ENCODE assay signal across 23 cellular contexts in the genomic region with DNA sequence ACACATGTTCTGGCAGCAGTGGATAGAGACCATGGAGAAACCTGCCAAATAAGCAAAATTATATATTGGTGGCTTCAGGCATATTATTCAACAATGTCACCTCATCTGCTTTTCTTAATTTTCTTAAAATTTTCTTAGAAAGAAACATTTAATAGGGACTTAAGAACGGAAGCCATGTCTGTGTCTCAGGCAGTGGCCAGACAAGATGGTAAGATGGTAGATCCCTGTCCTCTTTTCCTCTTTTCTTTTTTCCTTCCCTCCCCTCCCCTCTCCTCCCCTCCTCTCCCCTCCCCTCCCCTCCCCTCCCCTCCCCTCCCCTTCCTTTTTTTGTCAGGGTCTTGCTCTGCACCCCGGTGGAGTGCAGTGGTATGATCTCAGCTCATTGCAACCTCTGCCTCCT. TPM values are rescaled to one million over a fixed set of nuclear protein-coding genes. Genes with fewer than 3 reads are reported as not detected.
DNase-seq lines count a peak whose midpoint lies in the region; ATAC-seq, FAIRE-seq and TF ChIP-seq lines count a peak whose summit lies in the region.
"Had no signal": no experiment of that assay in that cellular context is flagged by ENCODE, and none has a peak within 500 bp of the region (broad histone marks: within the 10 kb centered on the region; RNA-seq: fewer than 3 reads in every experiment).

No MANE protein-coding gene starts in this region.

- 0 out of 2 replicates have a peak overlapping the region, but pooled peaks have one; percentile 1 for H2BK15ac ChIP-seq in H1 (ENCODE audit: low read length)

- H3K36me3 ChIP-seq in left ventricle myocardium inferior: no peaks in the 10 kb centered on the region
- no peaks in the 10 kb centered on the region for H3K36me3 ChIP-seq in HepG2 (replicated peaks in 1 of 2; ENCODE audit: control insufficient read depth in 1 of 2, insufficient read depth in 2 of 2, low read length in 2 of 2)
- no peaks in the 10 kb centered on the region for H3K36me3 ChIP-seq in right lobe of liver
- H3K36me3 ChIP-seq in H1 (ENCODE audit: control insufficient read depth in 2 of 4, insufficient read depth in 4 of 4, low read length in 3 of 4): no peaks in the 10 kb centered on the region
- no peaks in the 10 kb centered on the region for H3K36me3 ChIP-seq in suprapubic skin
- H3K36me3 ChIP-seq: BLaER1 had no signal

- H3K56ac ChIP-seq in H1 (replicated peaks; ENCODE audit: insufficient read length, low read depth, low read length): no peak overlapping the region

- H3K79me2 ChIP-seq in HepG2 (ENCODE audit: insufficient read depth, low read length): no peaks in the 10 kb centered on the region
- no peaks in the 10 kb centered on the region for H3K79me2 ChIP-seq in H1 (ENCODE audit: control insufficient read depth in 1 of 2, insufficient read depth in 2 of 2, low read length in 2 of 2)

- H2AK5ac ChIP-seq in H1 (ENCODE audit: low read depth, low read length): no peak overlapping the region

- no peak overlapping the region for H4K5ac ChIP-seq in H1 (ENCODE audit: insufficient read length, low read depth, low read length)

- H3K27me3 ChIP-seq in left ventricle myocardium inferior (ENCODE audit: low read depth) (no peaks in the 10 kb centered on the region), HepG2 (ENCODE audit: control insufficient read depth in 1 of 2, insufficient read depth in 2 of 2, low read length in 2 of 2) (no peaks in the 10 kb centered on the region), right lobe of liver (no peaks in the 10 kb centered on the region), H1 (replicated peaks in 1 of 4; ENCODE audit: control insufficient read depth in 3 of 4, extremely low read depth in 1 of 4, insufficient read depth in 3 of 4, low read length in 3 of 4) (no peaks in the 10 kb centered on the region), suprapubic skin (no peaks in the 10 kb centered on the region)
- H3K27me3 ChIP-seq: BLaER1 had no signal

- FAIRE-seq in HepG2 (lab: Jason Lieb, UNC) (no peak), H1 (lab: Jason Lieb, UNC) (no peak)
- FAIRE-seq: D721Med, GM12878, GM19239 had no signal

- intact Hi-C loops in left ventricle myocardium inferior (cut with micrococcal nuclease) (no loop called here), Right ventricle myocardium superior (cut with DNase I) (no loop called here), HepG2 (cut with micrococcal nuclease; ENCODE audit: unreplicated experiment) (no loop called here), right lobe of liver (cut with DNase I) (no loop called here)

- BruUV-seq in HepG2 (replicated peaks; lab: Mats Ljungman, UMichigan): no TSS peak

- no peak for TF ChIP-seq POLR2A in HepG2 (IDR thresholded peaks at IDR 0.05; ENCODE audit: insufficient read depth in 1 of 2, low read depth in 2 of 2, low read length in 2 of 2)
- no peak for TF ChIP-seq POLR2A in right lobe of liver (IDR thresholded peaks at IDR 0.05)
- no peak for TF ChIP-seq POLR2A in H1 (IDR thresholded peaks at IDR 0.05; ENCODE audit: control extremely low read depth in 1 of 2, low read depth in 2 of 2, low read length in 2 of 2)
- no peak for TF ChIP-seq POLR2A in suprapubic skin (IDR thresholded peaks at IDR 0.05)

- H3K4me2 ChIP-seq in HepG2 (ENCODE audit: low read depth, low read length) (no peak overlapping the region), H1 (ENCODE audit: insufficient read depth in 1 of 2, low read depth in 2 of 2, low read length in 2 of 2) (no peak overlapping the region)
- H3K4me2 ChIP-seq: BLaER1 had no signal

- H2BK12ac ChIP-seq in H1 (ENCODE audit: low read depth, low read length): no peak overlapping the region

- no peaks in the 10 kb centered on the region for H3K9me3 ChIP-seq in left ventricle myocardium inferior (replicated peaks)
- H3K9me3 ChIP-seq in HepG2 (ENCODE audit: low read length): no peaks in the 10 kb centered on the region
- H3K9me3 ChIP-seq in right lobe of liver: no peaks in the 10 kb centered on the region
- no peaks in the 10 kb centered on the region for H3K9me3 ChIP-seq in H1 (ENCODE audit: insufficient read depth in 2 of 2, low read depth in 1 of 2, low read length in 1 of 2)
- no peaks in the 10 kb centered on the region for H3K9me3 ChIP-seq in suprapubic skin
- H3K9me3 ChIP-seq: BLaER1 had no signal

- no peak overlapping the region for H3K14ac ChIP-seq in H1 (ENCODE audit: insufficient read length)

- H4K8ac ChIP-seq in H1 (ENCODE audit: extremely low read depth, insufficient read depth, low read length): no peak overlapping the region

- H3K9ac ChIP-seq in HepG2 (ENCODE audit: insufficient read depth, low read depth, low read length): no peak overlapping the region
- H3K9ac ChIP-seq in H1 (replicated peaks in 1 of 4; ENCODE audit: extremely low read depth in 1 of 4, low read depth in 3 of 4, low read length in 3 of 4): no peak overlapping the region
- H3K9ac ChIP-seq: BLaER1, GM23248 had no signal

- no peak for ATAC-seq in Right ventricle myocardium superior (ENCODE audit: poor library complexity)
- no peak for ATAC-seq in HepG2
- ATAC-seq in right lobe of liver: no peak
- ATAC-seq: GM12878, HCT116 had no signal

- DNase-seq in left ventricle myocardium inferior (no peak), Right ventricle myocardium superior (no peak), HepG2 (ENCODE audit: low spot score) (no peak), right lobe of liver (no peak), NCI-H69 (lab: John Stamatoyannopoulos, UW) (peak; percentile 55), H1 (ENCODE audit: low read depth in 1 of 2, low spot score in 2 of 2) (no peak), suprapubic skin (ENCODE audit: low spot score in 2 of 2) (no peak)
- DNase-seq in stimulated activated CD4-positive, alpha-beta T cell treated with anti-CD3 and anti-CD28 coated beads, Interleukin-4, amount 100 ng/mL, for 4 hours: no peak
- DNase-seq: CD4-positive, alpha-beta T cell; CD8-positive, alpha-beta memory T cell; DMS 273 treated with DMSO at 0.1 percent for 48 hours; DMS79; EL; GDM1; GM23248; H9 had no signal

- no peaks in the 10 kb centered on the region; the same call in 1 of the 2 replicates for H3K23me2 ChIP-seq in H1 (ENCODE audit: low read depth, low read length)

- CTCF ChIA-PET in HepG2 (lab: Yijun Ruan, JAX; ENCODE audit: low intra/inter-chr PET ratio, low total read pairs) (no interaction called here), H1 (lab: Charles Lee; ENCODE audit: partially characterized antibody) (no interaction called here)

- H3K23ac ChIP-seq in H1 (ENCODE audit: insufficient read length): no peak overlapping the region

- H3K4me3 ChIP-seq in left ventricle myocardium inferior: no peak overlapping the region
- no peak overlapping the region for H3K4me3 ChIP-seq in HepG2 (replicated peaks in 1 of 3; ENCODE audit: insufficient read depth in 1 of 3, low read depth in 2 of 3, low read length in 3 of 3)
- no peak overlapping the region for H3K4me3 ChIP-seq in right lobe of liver
- no peak overlapping the region for H3K4me3 ChIP-seq in H1 (ENCODE audit: extremely low read depth in 1 of 4, insufficient read depth in 2 of 4, low read depth in 3 of 4, low read length in 4 of 4)
- H3K4me3 ChIP-seq in suprapubic skin: no peak overlapping the region
- H3K4me3 ChIP-seq: BLaER1, GM12878, GM23248 had no signal

- H2AFZ ChIP-seq in HepG2 (ENCODE audit: low read length): no peak overlapping the region
- H2AFZ ChIP-seq in H1 (ENCODE audit: low read length): no peak overlapping the region
- H2AFZ ChIP-seq: GM23248 had no signal

- no peak overlapping the region for H2BK5ac ChIP-seq in H1 (ENCODE audit: low read depth, low read length)

- no peak overlapping the region for H3K4ac ChIP-seq in H1 (replicated peaks; ENCODE audit: insufficient read length, low read depth, low read length)

- H3K27ac ChIP-seq in left ventricle myocardium inferior (replicated peaks): peak overlapping the region; percentile 87
- H3K27ac ChIP-seq in HepG2 (ENCODE audit: extremely low read length, insufficient read depth, low read length): no peak overlapping the region
- no peak overlapping the region for H3K27ac ChIP-seq in right lobe of liver
- no peak overlapping the region for H3K27ac ChIP-seq in H1 (ENCODE audit: low read depth, low read length)
- H3K27ac ChIP-seq in suprapubic skin: no peak overlapping the region
- H3K27ac ChIP-seq: BLaER1, GM23248 had no signal

- no peak overlapping the region for H4K91ac ChIP-seq in H1 (replicated peaks; ENCODE audit: insufficient read length, low read length)

- H2BK20ac ChIP-seq in H1 (ENCODE audit: low read length): no peak overlapping the region

- H2BK120ac ChIP-seq in H1 (replicated peaks; ENCODE audit: low read depth, low read length): no peak overlapping the region

- 10% methylated on average over 2 of the region's 2 CpGs for WGBS in HepG2 (ENCODE audit: low lambda C conversion rate)
- WGBS in right lobe of liver (ENCODE audit: insufficient coverage, low coverage, low lambda C conversion rate, missing lambda C conversion rate): 94% methylated on average over 2 of the region's 2 CpGs
- 100% methylated on average over 1 of the region's 2 CpGs; no CpG with 5 or more reads in 1 of the 2 experiments for WGBS in H1 (ENCODE audit: extremely low coverage in 1 of 2, insufficient coverage in 1 of 2, insufficient read length in 1 of 2, insufficient replicate concordance in 2 of 2, low coverage in 1 of 2, low lambda C conversion rate in 2 of 2, missing lambda C conversion rate in 1 of 2), 2 experiments
- 92% methylated on average over 2 of the region's 2 CpGs for WGBS in suprapubic skin

- H3K4me1 ChIP-seq in left ventricle myocardium inferior (peaks cover 61% of the 10 kb centered on the region), HepG2 (ENCODE audit: insufficient read depth, low read length) (no peaks in the 10 kb centered on the region), right lobe of liver (peaks cover 0 to 6% (median 0%) of the 10 kb centered on the region in 4 donors), H1 (replicated peaks in 1 of 4; ENCODE audit: control insufficient read depth in 3 of 4, insufficient read depth in 4 of 4, low read length in 3 of 4) (no peaks in the 10 kb centered on the region; a peak in 1 of 7 replicates), suprapubic skin (peaks cover 2% of the 10 kb centered on the region)
- H3K4me1 ChIP-seq: BLaER1 had no signal

- in situ Hi-C loops in HepG2 (cut with HindIII; ENCODE audit: extremely low pct_ligation_motif_present, low pct_unique_long_range_greater_than_20kb): no loop called here

- no peak for TF ChIP-seq EP300 in HepG2 (IDR thresholded peaks at IDR 0.05; ENCODE audit: low read depth in 2 of 2, low read length in 2 of 2)
- no peak for TF ChIP-seq EP300 in HepG2 (CRISPR knock-in tag; IDR thresholded peaks at IDR 0.05; ENCODE audit: borderline replicate concordance)
- TF ChIP-seq EP300 in H1 (IDR thresholded peaks at IDR 0.05; ENCODE audit: borderline replicate concordance in 1 of 2, low read depth in 2 of 2, low read length in 2 of 2): no peak
- TF ChIP-seq EP300 in suprapubic skin (IDR thresholded peaks at IDR 0.05): no peak

- H4K20me1 ChIP-seq in HepG2 (ENCODE audit: insufficient read depth, low read length): no peaks in the 10 kb centered on the region
- no peaks in the 10 kb centered on the region for H4K20me1 ChIP-seq in H1 (replicated peaks in 1 of 2; ENCODE audit: control insufficient read depth in 1 of 2, insufficient read depth in 2 of 2, low read length in 2 of 2)
- H4K20me1 ChIP-seq: BLaER1 had no signal

- no peak overlapping the region for H3K18ac ChIP-seq in H1 (ENCODE audit: extremely low read depth, low read length)

- TF ChIP-seq CTCF in left ventricle myocardium inferior (IDR thresholded peaks at IDR 0.05; ENCODE audit: borderline replicate concordance) (no peak), HepG2 (CRISPR knock-in tag; IDR thresholded peaks at IDR 0.05) (no peak), right lobe of liver (IDR thresholded peaks at IDR 0.05) (no peak), H1 (IDR thresholded peaks at IDR 0.05; ENCODE audit: control extremely low read depth in 1 of 3, insufficient read depth in 1 of 3, low read depth in 1 of 3, low read length in 3 of 3) (no peak), suprapubic skin (IDR thresholded peaks at IDR 0.05) (no peak)

- no peak for TF ChIP-seq RAD21 in HepG2 (CRISPR knock-in tag; IDR thresholded peaks at IDR 0.05)
- 0 out of 4 replicates have a peak, but pooled peaks of 1 of the 2 experiments have one; percentile 10 for TF ChIP-seq RAD21 in H1 (IDR thresholded peaks at IDR 0.05 in 1 of 2, conservative IDR thresholded peaks at IDR 0.05 in 1 of 2; ENCODE audit: low read depth in 2 of 2, low read length in 2 of 2)

- H3K79me1 ChIP-seq in H1 (ENCODE audit: low read depth, low read length): no peaks in the 10 kb centered on the region

- POLR2A ChIA-PET in HepG2 (lab: Yijun Ruan, JAX) (no interaction called here), H1 (lab: Charles Lee; ENCODE audit: partially characterized antibody) (interaction anchor here (1.3 to 1.4 kb wide), 2 partner anchors 10 to 77 kb away, joined by 5 to 6 read pairs; no protein-coding TSS in a partner anchor)

RNA-seq across cellular contexts. Expression of a gene that starts 24.2 kb away (rescaled TPM):
- total RNA-seq in left ventricle myocardium inferior: 54.9 TPM
- total RNA-seq in Right ventricle myocardium superior: 37.1 TPM
- 0.29 TPM in 1 of 2 replicates, not detected in the other for total RNA-seq in HepG2 (2016; rRNA removed; fragmentation: Illumina TruSeq; extraction: Trizol)
- not detected in 2 replicates for total RNA-seq in HepG2 (2016; cell fraction: cytosol; rRNA removed; fragmentation: Illumina TruSeq; extraction: Trizol; ENCODE audit: low read depth)
- 0.24 and 0.68 TPM in 2 replicates for total RNA-seq in HepG2 (2016; cell fraction: insoluble cytoplasmic fraction; rRNA removed; fragmentation: Illumina TruSeq; extraction: Trizol)
- total RNA-seq in HepG2 (2016; cell fraction: membrane; rRNA removed; fragmentation: Illumina TruSeq; extraction: Trizol): 0.09 TPM in 1 of 2 replicates, not detected in the other
- total RNA-seq in HepG2 (2016; cell fraction: nucleus; rRNA removed; fragmentation: Illumina TruSeq; extraction: Trizol): 1.2 TPM in 1 of 2 replicates, not detected in the other
- polyA plus RNA-seq in HepG2 (2011; rRNA removed): not detected in 2 replicates
- polyA plus RNA-seq in HepG2 (2011; cell fraction: cytosol; rRNA removed): not detected in 2 replicates
- not detected in 2 replicates for polyA plus RNA-seq in HepG2 (2011; cell fraction: nucleus; rRNA removed)
- polyA plus RNA-seq in HepG2 (2012): not detected in 2 replicates
- polyA plus RNA-seq in HepG2 (2016; cell fraction: cytosol; fragmentation: Illumina TruSeq; extraction: Trizol; ENCODE audit: low read depth): not detected in 2 replicates
- not detected in 2 replicates for polyA plus RNA-seq in HepG2 (2016; cell fraction: insoluble cytoplasmic fraction; fragmentation: Illumina TruSeq; extraction: Trizol; ENCODE audit: low read depth)
- 0.14 TPM in 1 of 2 replicates, not detected in the other for polyA plus RNA-seq in HepG2 (2016; cell fraction: membrane; fragmentation: Illumina TruSeq; extraction: Trizol; ENCODE audit: low read depth)
- not detected in 2 replicates for polyA plus RNA-seq in HepG2 (2016; cell fraction: nucleus; fragmentation: Illumina TruSeq; extraction: Trizol; ENCODE audit: insufficient read depth, low read depth)
- 1.7 TPM in 1 of 2 replicates, not detected in the other for polyA minus RNA-seq in HepG2 (2011; rRNA and poly(A)+ RNA removed; ENCODE audit: low replicate concordance)
- not detected in 2 replicates for polyA minus RNA-seq in HepG2 (2011; cell fraction: cytosol; rRNA and poly(A)+ RNA removed)
- polyA minus RNA-seq in HepG2 (2011; cell fraction: nucleus; rRNA and poly(A)+ RNA removed): not detected in 2 replicates
- 10 to 100 TPM in 3 of 6 experiments, 1 to 10 TPM in 2, under 1 TPM in 1; 0.95 to 15.0 (median 7.3) TPM for total RNA-seq in right lobe of liver
- 36.9 and 37.1 TPM in 2 replicates for total RNA-seq in H1 (2021; fragmentation: NEBNext Ultra II Directional; extraction: Animal tissue kit (Norgen Biotek cat#: 25700))
- 9.4 and 14.9 TPM in 2 replicates for polyA plus RNA-seq in H1 (2011; rRNA removed)
- 20.1 TPM for polyA plus RNA-seq in H1 (2011; cell fraction: cytosol; rRNA removed)
- 32.5 TPM for polyA plus RNA-seq in H1 (2011; cell fraction: nucleus; rRNA removed)
- 30.2 to 43.2 TPM (median 36.3 TPM) in 4 replicates for polyA plus RNA-seq in H1 (2012, experiment 1 of 2)
- polyA plus RNA-seq in H1 (2012, experiment 2 of 2): 5.6 TPM
- polyA plus RNA-seq in H1 (2013, experiment 1 of 2): 40.4 TPM
- 37.6 TPM for polyA plus RNA-seq in H1 (2013, experiment 2 of 2)
- polyA minus RNA-seq in H1 (2011; rRNA and poly(A)+ RNA removed): 15.7 and 18.4 TPM in 2 replicates
- polyA minus RNA-seq in H1 (2011; cell fraction: cytosol; rRNA and poly(A)+ RNA removed): 10.9 TPM
- polyA minus RNA-seq in H1 (2011; cell fraction: nucleus; rRNA and poly(A)+ RNA removed): 29.2 TPM
- total RNA-seq in suprapubic skin: 100 to 1,000 TPM in 1 of 4 donors, 10 to 100 TPM in 3; 22.3 to 140 (median 38.8) TPM
- total RNA-seq: B cell, GM23248 had no signal
- polyA plus RNA-seq: AG04450, GM23248 had no signal
